In genomic region chr14:31090872-31091764, GRCh38 we compare ENCODE assay signal across 8 cellular contexts.
DNase-seq lines count a peak whose midpoint lies in the region; ATAC-seq, FAIRE-seq and TF ChIP-seq lines count a peak whose summit lies in the region.

No MANE protein-coding gene starts in this region.

- CTCF ChIA-PET in endothelial cell of umbilical vein (lab: Charles Lee), result interaction anchor here (1.6 kb wide), 1 partner anchor 14 kb away, joined by 4 read pairs; no protein-coding TSS in a partner anchor

- H3K27ac ChIP-seq in endothelial cell of umbilical vein (ENCODE audit: insufficient read depth, low read depth, low read length), result no peak overlapping the region

- TF ChIP-seq POLR2A in endothelial cell of umbilical vein (IDR thresholded peaks at IDR 0.05; ENCODE audit: low read depth, low read length), result no peak

- ATAC-seq in HG03571 (IDR thresholded peaks at IDR 0.05; ENCODE audit: unreplicated experiment) (no peak), GM21390 (IDR thresholded peaks at IDR 0.05; ENCODE audit: unreplicated experiment) (no peak), GM18861 (IDR thresholded peaks at IDR 0.05; ENCODE audit: unreplicated experiment) (no peak)

- no peaks in the 10 kb centered on the region for H4K20me1 ChIP-seq in endothelial cell of umbilical vein (replicated peaks; ENCODE audit: control insufficient read depth, extremely low read depth, insufficient read depth, low read length)

- H3K4me3 ChIP-seq in endothelial cell of umbilical vein (replicated peaks in 1 of 3; ENCODE audit: insufficient read depth in 1 of 3, low read depth in 1 of 3, low read length in 3 of 3), result no peak overlapping the region

- no peaks in the 10 kb centered on the region for H3K79me2 ChIP-seq in endothelial cell of umbilical vein (ENCODE audit: control insufficient read depth, insufficient read depth, low read length)

- peaks cover 1% of the 10 kb centered on the region for H3K36me3 Mint-ChIP-seq in osteocyte (ENCODE audit: unreplicated experiment)

- no peak overlapping the region for H3K9ac ChIP-seq in endothelial cell of umbilical vein (replicated peaks; ENCODE audit: extremely low read depth, insufficient read depth, low read length)

- POLR2A ChIA-PET in endothelial cell of umbilical vein (lab: Charles Lee), result no interaction called here

- dilution Hi-C loops in endothelial cell of umbilical vein (cut with MboI; ENCODE audit: extremely low pct_ligation_motif_present, low sequenced_read_pairs), result no loop called here

- no peak overlapping the region for H3K4me3 Mint-ChIP-seq in osteocyte (ENCODE audit: unreplicated experiment)

- peak; percentile 48 for FAIRE-seq in endothelial cell of umbilical vein (lab: Jason Lieb, UNC)

- H3K4me2 ChIP-seq in endothelial cell of umbilical vein (ENCODE audit: insufficient read depth, low read length), result no peak overlapping the region

- H3K9me1 ChIP-seq in endothelial cell of umbilical vein (replicated peaks; ENCODE audit: control insufficient read depth, extremely low read depth, insufficient read depth, low read length), result no peaks in the 10 kb centered on the region

- H3K4me1 Mint-ChIP-seq in osteocyte (ENCODE audit: unreplicated experiment), result peaks cover 18% of the 10 kb centered on the region

- no peak overlapping the region for H2AFZ ChIP-seq in endothelial cell of umbilical vein (ENCODE audit: low read depth, low read length)

- no TSS peak for BruUV-seq in endothelial cell of umbilical vein (replicated peaks; lab: Mats Ljungman, UMichigan)

- H3K36me3 ChIP-seq in endothelial cell of umbilical vein (ENCODE audit: control insufficient read depth in 2 of 2, extremely low read depth in 1 of 2, insufficient read depth in 2 of 2, low read length in 2 of 2), result no peaks in the 10 kb centered on the region

- no peaks in the 10 kb centered on the region for H3K4me1 ChIP-seq in endothelial cell of umbilical vein (ENCODE audit: control insufficient read depth, extremely low read depth, insufficient read depth, low read length)

- H3K9me3 Mint-ChIP-seq in osteocyte (ENCODE audit: unreplicated experiment), result no peaks in the 10 kb centered on the region

- intact Hi-C loops in endothelial cell of umbilical vein (cut with micrococcal nuclease), result no loop called here

- no peaks in the 10 kb centered on the region for H3K27me3 ChIP-seq in endothelial cell of umbilical vein (ENCODE audit: control insufficient read depth in 2 of 2, insufficient read depth in 2 of 2, low read length in 2 of 2)

- in situ Hi-C loops in Caki2 (cut with HindIII; ENCODE audit: low pct_unique_long_range_greater_than_20kb, low sequenced_read_pairs), result no loop called here

- TF ChIP-seq CTCF in endothelial cell of umbilical vein (IDR thresholded peaks at IDR 0.05; ENCODE audit: extremely low read depth in 1 of 2, insufficient read depth in 1 of 2, low read depth in 1 of 2, low read length in 2 of 2) (no peak), osteocyte (IDR thresholded peaks at IDR 0.05) (no peak)

- H3K27me3 Mint-ChIP-seq in osteocyte (ENCODE audit: unreplicated experiment), result no peaks in the 10 kb centered on the region

- peak overlapping the region; percentile 80 for H3K27ac Mint-ChIP-seq in osteocyte (ENCODE audit: unreplicated experiment)

- H3K9me3 ChIP-seq in endothelial cell of umbilical vein (replicated peaks; ENCODE audit: control insufficient read depth, insufficient read depth, low read length), result no peaks in the 10 kb centered on the region

- DNase-seq in Caki2 (ENCODE audit: low read depth) (peak; percentile 50), NCI-H2029 treated with DMSO at 0.1 percent for 48 hours (lab: John Stamatoyannopoulos, UW) (peak; percentile 98), endothelial cell of umbilical vein (ENCODE audit: low read depth, low spot score) (peak; percentile 66), osteocyte (ENCODE audit: extremely low spot score, unreplicated experiment) (no peak), NCI-H2227 treated with DMSO at 0.1 percent for 48 hours (lab: John Stamatoyannopoulos, UW) (no peak)

TF ChIP-seq in endothelial cell of umbilical vein, 7 proteins besides CTCF, POLR2A, EP300 and RAD21:
- TF ChIP-seq MYC (IDR thresholded peaks at IDR 0.05; ENCODE audit: low read depth, low read length) (no peak), FOS (IDR thresholded peaks at IDR 0.05; ENCODE audit: borderline replicate concordance, insufficient read depth, low read length) (no peak), POLR2AphosphoS5 (IDR thresholded peaks at IDR 0.05; ENCODE audit: insufficient read depth, low read depth, low read length) (no peak), JUN (IDR thresholded peaks at IDR 0.05; ENCODE audit: borderline replicate concordance, insufficient read depth, insufficient read length, low read depth) (no peak), MAX (IDR thresholded peaks at IDR 0.05; ENCODE audit: insufficient read depth, insufficient read length) (no peak), GATA2 (IDR thresholded peaks at IDR 0.05; ENCODE audit: insufficient read depth, insufficient read length, low read depth, low read length) (no peak), EZH2 (IDR thresholded peaks at IDR 0.05; ENCODE audit: borderline replicate concordance, low read depth, low read length, severe bottlenecking) (no peak)
TF ChIP-seq in endothelial cell of umbilical vein: peak in this region for 0.

Comparison
In these comparisons a context has a peak if more than half of its experiments do, and no peak if none do; other contexts are left out.
1. DNase-seq: peak in Caki2 (single experiment), NCI-H2029 treated with DMSO at 0.1 percent for 48 hours (single experiment) and endothelial cell of umbilical vein (single experiment); none in osteocyte (single experiment) and NCI-H2227 treated with DMSO at 0.1 percent for 48 hours (single experiment).